ENCODE assay signal across 17 cellular contexts in the genomic region with DNA sequence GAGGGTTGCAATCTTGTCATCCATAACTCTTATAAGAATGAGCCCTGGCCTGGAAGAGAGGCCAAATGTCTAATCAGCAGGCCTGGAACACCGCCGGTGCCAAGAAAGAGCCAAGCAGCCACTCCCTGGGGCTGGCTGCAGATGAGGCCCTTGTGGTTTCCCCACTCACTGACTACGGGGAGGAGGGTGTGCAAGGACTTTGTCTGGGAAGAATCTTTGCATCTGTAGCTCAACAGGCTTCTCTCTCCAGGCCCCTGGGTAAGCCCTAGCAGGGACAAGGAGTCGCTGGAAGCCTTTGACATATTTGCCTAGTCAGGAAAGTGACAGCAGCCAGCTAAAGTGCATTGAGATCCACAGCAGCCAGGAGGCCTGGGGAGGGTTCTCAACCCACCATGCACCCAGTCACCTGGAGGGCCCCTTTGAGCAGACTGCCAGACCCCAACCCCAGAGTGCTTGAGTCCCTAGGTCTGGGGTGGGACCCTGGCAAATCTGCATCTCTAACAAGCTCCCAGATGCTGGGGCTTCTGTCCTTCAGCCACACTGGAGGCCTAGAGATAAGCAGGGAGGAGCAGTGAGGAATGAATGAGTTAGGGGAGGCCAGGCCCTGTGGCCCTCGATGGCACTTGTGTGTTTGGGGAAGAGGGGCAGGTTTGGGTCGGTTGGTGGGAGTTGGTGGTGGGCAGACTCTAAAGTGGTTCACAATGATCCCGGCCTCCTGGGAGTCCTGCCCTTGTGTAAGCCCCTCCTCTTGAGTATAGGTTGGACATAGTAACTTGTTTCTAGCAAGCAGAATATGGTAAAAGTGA. TPM values are rescaled to one million over a fixed set of nuclear protein-coding genes. Genes with fewer than 3 reads are reported as not detected.
A peak's percentile ranks its signal among the peaks of the same experiment; 100 is the strongest.
DNase-seq lines count a peak whose midpoint lies in the region; ATAC-seq and TF ChIP-seq lines count a peak whose summit lies in the region.
"Had no signal": no experiment of that assay in that cellular context is flagged by ENCODE, and none has a peak within 500 bp of the region (broad histone marks: within the 10 kb centered on the region; RNA-seq: fewer than 3 reads in every experiment).

No MANE protein-coding gene starts in this region.

- no peak overlapping the region for H2BK20ac ChIP-seq in IMR-90 (ENCODE audit: low read depth, low read length)

- H4K5ac ChIP-seq in IMR-90 (ENCODE audit: low read depth, low read length), result no peak overlapping the region

- H2AFZ ChIP-seq in IMR-90 (replicated peaks; ENCODE audit: low read length, poor library complexity), result peak overlapping the region; percentile 7

- H2BK5ac ChIP-seq in IMR-90 (ENCODE audit: low read depth, low read length, poor library complexity, severe bottlenecking), result no peak overlapping the region

- no peaks in the 10 kb centered on the region for H3K9me3 ChIP-seq in IMR-90 (ENCODE audit: control insufficient read depth, insufficient read depth, low read length)
- no peaks in the 10 kb centered on the region for H3K9me3 ChIP-seq in lower lobe of right lung
- H3K9me3 ChIP-seq: neutrophil, testis had no signal

- H3K27me3 ChIP-seq in IMR-90 (ENCODE audit: control insufficient read depth, insufficient read depth, low read length), result no peaks in the 10 kb centered on the region; the same call in 1 of the 2 replicates
- no peaks in the 10 kb centered on the region for H3K27me3 ChIP-seq in lower lobe of right lung (ENCODE audit: low read depth)
- H3K27me3 ChIP-seq: neutrophil, testis had no signal

- H3K4ac ChIP-seq in IMR-90 (ENCODE audit: low read depth, low read length), result no peak overlapping the region

- DNase-seq in AG08395 (ENCODE audit: low spot score) (peak; percentile 63), IMR-90 (no peak), lower lobe of right lung (peak; percentile 34), T-helper 9 cell (no peak), T-helper 2 cell (no peak)
- DNase-seq in effector memory CD8-positive, alpha-beta T cell, result no peak
- DNase-seq in activated CD4-positive, CD25-positive, alpha-beta regulatory T cell (lab: John Stamatoyannopoulos, UW), result no peak
- DNase-seq: activated CD4-positive, alpha-beta T cell treated with anti-CD3 and anti-CD28 coated beads for 1 hour; activated T-cell treated with anti-CD3 and anti-CD28 coated beads, Interleukin-2, amount 50 U/mL, for 24 hours; amniotic stem cell; Calu3; cortex of kidney; MM.1S; testis had no signal

- peaks cover 0 to 1% of the 10 kb centered on the region in 2 donors for H3K9me3 Mint-ChIP-seq in effector memory CD8-positive, alpha-beta T cell

- no peak overlapping the region for H3K9ac ChIP-seq in IMR-90 (ENCODE audit: low read depth, low read length)

- no peak for TF ChIP-seq POLR2A in IMR-90 (IDR thresholded peaks at IDR 0.05; ENCODE audit: low read depth, low read length)

- H3K23ac ChIP-seq in IMR-90 (ENCODE audit: low read depth, low read length), result no peak overlapping the region

- no peak overlapping the region for H3K4me3 Mint-ChIP-seq in effector memory CD8-positive, alpha-beta T cell
- H3K4me3 Mint-ChIP-seq: activated T-cell treated with anti-CD3 and anti-CD28 coated beads, Interleukin-2, amount 50 U/mL, for 24 hours had no signal

- dilution Hi-C loops in IMR-90 (cut with HindIII; ENCODE audit: low sequenced_read_pairs, unreplicated experiment), result no loop called here

- POLR2A ChIA-PET in IMR-90 (lab: Charles Lee; ENCODE audit: unreplicated experiment), result no interaction called here

- no peak overlapping the region for H4K8ac ChIP-seq in IMR-90 (ENCODE audit: low read depth in 2 of 2, low read length in 2 of 2)

- no peak for TF ChIP-seq RAD21 in IMR-90 (IDR thresholded peaks at IDR 0.05; ENCODE audit: low read length)

- H3K79me1 ChIP-seq in IMR-90 (ENCODE audit: low read depth in 1 of 2, low read length in 2 of 2), result no peaks in the 10 kb centered on the region

- H3K4me1 Mint-ChIP-seq in effector memory CD8-positive, alpha-beta T cell (ENCODE audit: low read depth in 2 of 2), result peaks cover 10 to 35% of the 10 kb centered on the region in 2 donors

- peaks cover 0 to 13% of the 10 kb centered on the region in 2 donors for H3K27me3 Mint-ChIP-seq in effector memory CD8-positive, alpha-beta T cell
- H3K27me3 Mint-ChIP-seq: activated T-cell treated with anti-CD3 and anti-CD28 coated beads, Interleukin-2, amount 50 U/mL, for 24 hours had no signal

- intact Hi-C loops in IMR-90 (cut with micrococcal nuclease), result no loop called here
- intact Hi-C loops in lower lobe of right lung (cut with DNase I), result no loop called here

- H4K20me1 ChIP-seq in IMR-90 (ENCODE audit: insufficient read depth, low read length), result no peaks in the 10 kb centered on the region

- 89% methylated on average over 3 of the region's 7 CpGs; no CpG with 5 or more reads in 1 of the 2 experiments for WGBS in IMR-90 (ENCODE audit: extremely low coverage in 2 of 2, insufficient read length in 1 of 2), 2 experiments

- no peak overlapping the region for H3K56ac ChIP-seq in IMR-90 (ENCODE audit: extremely low read depth, insufficient read depth, low read length)

- H2BK15ac ChIP-seq in IMR-90 (ENCODE audit: low read depth, low read length), result no peak overlapping the region

- TF ChIP-seq CTCF in IMR-90 (conservative IDR thresholded peaks at IDR 0.05; ENCODE audit: low read depth, low read length), result no peak
- no peak for TF ChIP-seq CTCF in lower lobe of right lung (IDR thresholded peaks at IDR 0.05)

- no peak for ATAC-seq in IMR-90 (ENCODE audit: low read depth)
- ATAC-seq in effector memory CD8-positive, alpha-beta T cell (replicated peaks), result no peak
- ATAC-seq in lower lobe of right lung, result no peak
- ATAC-seq in GM18517 (IDR thresholded peaks at IDR 0.05; ENCODE audit: unreplicated experiment), result no peak

- no peaks in the 10 kb centered on the region for H3K36me3 ChIP-seq in IMR-90 (ENCODE audit: control insufficient read depth, insufficient read depth, low read length)
- H3K36me3 ChIP-seq in lower lobe of right lung, result no peaks in the 10 kb centered on the region
- H3K36me3 ChIP-seq: neutrophil had no signal

- H3K9me1 ChIP-seq in IMR-90 (ENCODE audit: insufficient read depth, low read length), result peaks cover 7% of the 10 kb centered on the region; the same call in 1 of the 2 replicates

- no peak overlapping the region for H4K91ac ChIP-seq in IMR-90 (ENCODE audit: insufficient read depth, low read depth, low read length)

- H3K4me2 ChIP-seq in IMR-90 (ENCODE audit: low read depth, low read length), result no peak overlapping the region

- no peak overlapping the region for H2BK120ac ChIP-seq in IMR-90 (ENCODE audit: low read depth, low read length)

- H2AK9ac ChIP-seq in IMR-90 (replicated peaks; ENCODE audit: low read depth, low read length, poor library complexity), result no peak overlapping the region

- in situ Hi-C loops in IMR-90 (cut with MboI; ENCODE audit: low sequenced_read_pairs), result loop anchor here (10.0 to 25.0 kb wide), 3 partner anchors 218 to 778 kb away; no protein-coding TSS in a partner anchor

- H3K18ac ChIP-seq in IMR-90 (ENCODE audit: low read depth, low read length), result no peak overlapping the region

- H3K27ac Mint-ChIP-seq in effector memory CD8-positive, alpha-beta T cell, result peak overlapping the region; percentile 32 to 59

- no peak overlapping the region for H2AK5ac ChIP-seq in IMR-90 (ENCODE audit: low read depth, low read length)

- no TSS peak for BruUV-seq in IMR-90 (replicated peaks; lab: Mats Ljungman, UMichigan)

- CTCF ChIA-PET in IMR-90 (lab: Yijun Ruan, JAX), result interaction anchor here (0.5 to 1.1 kb wide), 2 partner anchors 134 to 1063 kb away, joined by 3 to 4 read pairs; no protein-coding TSS in a partner anchor

- peaks cover 4% of the 10 kb centered on the region for H3K36me3 Mint-ChIP-seq in effector memory CD8-positive, alpha-beta T cell (ENCODE audit: insufficient read depth)

- H3K4me1 ChIP-seq in IMR-90 (ENCODE audit: control insufficient read depth, insufficient read depth, low read length) (no peaks in the 10 kb centered on the region), lower lobe of right lung (peaks cover 4% of the 10 kb centered on the region)
- H3K4me1 ChIP-seq: testis had no signal

- H3K14ac ChIP-seq in IMR-90 (replicated peaks; ENCODE audit: low read depth, low read length), result no peak overlapping the region

- H3K27ac ChIP-seq in IMR-90 (ENCODE audit: insufficient read depth, low read length), result no peak overlapping the region
- no peak overlapping the region for H3K27ac ChIP-seq in lower lobe of right lung
- H3K27ac ChIP-seq: neutrophil, testis had no signal

- H3K4me3 ChIP-seq in IMR-90 (ENCODE audit: insufficient read depth, low read depth, low read length) (no peak overlapping the region), lower lobe of right lung (no peak overlapping the region)
- H3K4me3 ChIP-seq: lung, testis had no signal

TF ChIP-seq in IMR-90, 13 proteins besides CTCF, POLR2A, EP300 and RAD21 (continues in another document):
- TF ChIP-seq MAFK (IDR thresholded peaks at IDR 0.05; ENCODE audit: low read depth, low read length), result no peak
- no peak for TF ChIP-seq MAZ (IDR thresholded peaks at IDR 0.05; ENCODE audit: borderline replicate concordance, low read depth, low read length)
- TF ChIP-seq RCOR1 (IDR thresholded peaks at IDR 0.05; ENCODE audit: insufficient replicate concordance, low read length), result no peak
- TF ChIP-seq, protein P1, sequence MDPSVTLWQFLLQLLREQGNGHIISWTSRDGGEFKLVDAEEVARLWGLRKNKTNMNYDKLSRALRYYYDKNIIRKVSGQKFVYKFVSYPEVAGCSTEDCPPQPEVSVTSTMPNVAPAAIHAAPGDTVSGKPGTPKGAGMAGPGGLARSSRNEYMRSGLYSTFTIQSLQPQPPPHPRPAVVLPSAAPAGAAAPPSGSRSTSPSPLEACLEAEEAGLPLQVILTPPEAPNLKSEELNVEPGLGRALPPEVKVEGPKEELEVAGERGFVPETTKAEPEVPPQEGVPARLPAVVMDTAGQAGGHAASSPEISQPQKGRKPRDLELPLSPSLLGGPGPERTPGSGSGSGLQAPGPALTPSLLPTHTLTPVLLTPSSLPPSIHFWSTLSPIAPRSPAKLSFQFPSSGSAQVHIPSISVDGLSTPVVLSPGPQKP (IDR thresholded peaks at IDR 0.05; ENCODE audit: borderline replicate concordance, low read depth, low read length), result no peak
- TF ChIP-seq RFX5 (IDR thresholded peaks at IDR 0.05; ENCODE audit: low read depth, low read length), result no peak
- no peak for TF ChIP-seq SMC3 (IDR thresholded peaks at IDR 0.05; ENCODE audit: low read depth, low read length)
- TF ChIP-seq CHD1 (IDR thresholded peaks at IDR 0.05; ENCODE audit: low read depth, low read length), result no peak
- TF ChIP-seq BHLHE40 (IDR thresholded peaks at IDR 0.05; ENCODE audit: low read depth, low read length), result no peak

RNA-seq across cellular contexts. Expression of gene LRTM2, which starts 13.9 kb away (rescaled TPM):
- total RNA-seq in IMR-90 (2012; rRNA removed) (not detected in 2 replicates), lower lobe of right lung (not detected)
- not detected in 2 replicates for polyA plus RNA-seq in IMR-90 (2012; rRNA removed)
- not detected in 2 replicates for polyA plus RNA-seq in IMR-90 (2012; cell fraction: cytosol; rRNA removed)
- not detected in 2 replicates for polyA plus RNA-seq in IMR-90 (2012; cell fraction: nucleus; rRNA removed; ENCODE audit: low replicate concordance)
- total RNA-seq: Calu3, lung had no signal

Comparison
In these comparisons a context has a peak if more than half of its experiments do, and no peak if none do; other contexts are left out.
1. DNase-seq: peak in AG08395 (single experiment) and lower lobe of right lung (single experiment); none in IMR-90 (single experiment), effector memory CD8-positive, alpha-beta T cell (0 of 3), T-helper 9 cell (single experiment), activated CD4-positive, CD25-positive, alpha-beta regulatory T cell (0 of 4) and T-helper 2 cell (0 of 5).